In genomic region chr17:40315678-40316570, GRCh38 we compare ENCODE assay signal across 10 cellular contexts. TPM values are rescaled to one million over a fixed set of nuclear protein-coding genes. Genes with fewer than 3 reads are reported as not detected.
A peak's percentile ranks its signal among the peaks of the same experiment; 100 is the strongest.
DNase-seq lines count a peak whose midpoint lies in the region; ATAC-seq and TF ChIP-seq lines count a peak whose summit lies in the region.
"Had no signal": no experiment of that assay in that cellular context is flagged by ENCODE, and none has a peak within 500 bp of the region (broad histone marks: within the 10 kb centered on the region; RNA-seq: fewer than 3 reads in every experiment).

No MANE protein-coding gene starts in this region.

- H3K4me2 ChIP-seq in Karpas-422 (ENCODE audit: low read depth, low read length, poor library complexity, severe bottlenecking) = no peak overlapping the region
- no peak overlapping the region for H3K4me2 ChIP-seq in neural cell (ENCODE audit: low read length)

- ATAC-seq in CD4-positive, CD25-positive, alpha-beta regulatory T cell (ENCODE audit: low read depth in 2 of 2) = no peak
- ATAC-seq in left lobe of liver = no peak

- H3K4me1 Mint-ChIP-seq in CD4-positive, CD25-positive, alpha-beta regulatory T cell = peaks cover 5 to 77% (median 38%) of the 10 kb centered on the region in 4 donors

- H3F3A ChIP-seq in neural cell (ENCODE audit: insufficient read depth, low read length, poor library complexity, severe bottlenecking) = no peaks in the 10 kb centered on the region

- peaks cover 73% of the 10 kb centered on the region for H3K4me1 ChIP-seq in CD4-positive, CD25-positive, alpha-beta regulatory T cell (ENCODE audit: control insufficient read depth, insufficient read depth, low read length, poor library complexity, severe bottlenecking)
- H3K4me1 ChIP-seq in Karpas-422 (ENCODE audit: low read length) = peaks cover 83% of the 10 kb centered on the region

- TF ChIP-seq RAD21 in neural cell (conservative IDR thresholded peaks at IDR 0.05) = no peak

- H3K27me3 Mint-ChIP-seq in CD4-positive, CD25-positive, alpha-beta regulatory T cell = no peaks in the 10 kb centered on the region

- peaks cover 19% of the 10 kb centered on the region; the same call in 1 of the 2 replicates for H4K20me1 ChIP-seq in Karpas-422 (ENCODE audit: insufficient read depth, low read depth, low read length)
- no peaks in the 10 kb centered on the region for H4K20me1 ChIP-seq in neural cell (ENCODE audit: insufficient read depth)

- peaks cover 21% of the 10 kb centered on the region for H3K79me2 ChIP-seq in Karpas-422 (ENCODE audit: low read length)
- H3K79me2 ChIP-seq in neural cell (replicated peaks; ENCODE audit: insufficient read depth, low read length) = peaks cover 7% of the 10 kb centered on the region

- no peaks in the 10 kb centered on the region for H3K9me2 ChIP-seq in Karpas-422 (replicated peaks; ENCODE audit: insufficient read depth, low read length)
- no peaks in the 10 kb centered on the region for H3K9me2 ChIP-seq in neural cell (ENCODE audit: insufficient read depth, low read length)

- peak overlapping the region; percentile 31 to 66 (median 56) for H3K27ac Mint-ChIP-seq in CD4-positive, CD25-positive, alpha-beta regulatory T cell

- no peaks in the 10 kb centered on the region for H3K9me3 Mint-ChIP-seq in CD4-positive, CD25-positive, alpha-beta regulatory T cell

- no peak for TF ChIP-seq EP300 in neural cell (conservative IDR thresholded peaks at IDR 0.05; ENCODE audit: poor library complexity, severe bottlenecking)

- H3K27me3 ChIP-seq in CD4-positive, CD25-positive, alpha-beta regulatory T cell (ENCODE audit: control insufficient read depth, insufficient read depth, low read length) = no peaks in the 10 kb centered on the region
- no peaks in the 10 kb centered on the region for H3K27me3 ChIP-seq in Karpas-422 (ENCODE audit: low read length)
- peaks cover 5% of the 10 kb centered on the region for H3K27me3 ChIP-seq in neural cell (ENCODE audit: insufficient read depth, low read depth, low read length)

- no peaks in the 10 kb centered on the region for H3K36me3 Mint-ChIP-seq in CD4-positive, CD25-positive, alpha-beta regulatory T cell

- no peaks in the 10 kb centered on the region for H3K36me3 ChIP-seq in CD4-positive, CD25-positive, alpha-beta regulatory T cell (ENCODE audit: control insufficient read depth, insufficient read depth, low read length)
- H3K36me3 ChIP-seq in Karpas-422 (ENCODE audit: insufficient read depth, low read length) (no peaks in the 10 kb centered on the region), neural cell (ENCODE audit: insufficient read depth, low read length) (no peaks in the 10 kb centered on the region)

- no peak overlapping the region for H3K27ac ChIP-seq in CD4-positive, CD25-positive, alpha-beta regulatory T cell (ENCODE audit: insufficient read depth, low read length, poor library complexity, severe bottlenecking)
- H3K27ac ChIP-seq in Karpas-422 (ENCODE audit: low read length) (no peak overlapping the region), neural cell (ENCODE audit: low read length) (no peak overlapping the region)

- H3K9ac ChIP-seq in Karpas-422 (ENCODE audit: low read length) (0 out of 2 replicates have a peak overlapping the region, but pooled peaks have one; percentile 12), neural cell (ENCODE audit: low read length) (no peak overlapping the region)

- H2AFZ ChIP-seq in Karpas-422 (ENCODE audit: low read length) (no peak overlapping the region), neural cell (ENCODE audit: low read depth, low read length) (no peak overlapping the region)

- no peak overlapping the region for H3K4me3 ChIP-seq in CD4-positive, CD25-positive, alpha-beta regulatory T cell (ENCODE audit: low read depth, low read length)
- H3K4me3 ChIP-seq in Karpas-422 (ENCODE audit: low read length) (no peak overlapping the region), choroid plexus epithelial cell (ENCODE audit: low read depth, low read length) (peak overlapping the region; percentile 8), neural cell (ENCODE audit: low read length) (peak overlapping the region; percentile 50)

- peak in 1 of 3 donors; percentile 49 for DNase-seq in CD4-positive, CD25-positive, alpha-beta regulatory T cell
- no peak for DNase-seq in Karpas-422
- DNase-seq in choroid plexus epithelial cell (ENCODE audit: low read depth) = no peak
- DNase-seq in pons (ENCODE audit: low spot score) = no peak
- DNase-seq in left lobe of liver (ENCODE audit: low spot score) = no peak
- no peak for DNase-seq in D341Med (ENCODE audit: low spot score)
- no peak for DNase-seq in NCI-H1694 (lab: John Stamatoyannopoulos, UW)
- DNase-seq: activated naive CD4-positive, alpha-beta T cell treated with anti-CD3 and anti-CD28 coated beads, Interleukin-2, amount 50 U/mL, for 16 hours had no signal

- TF ChIP-seq CTCF in choroid plexus epithelial cell (conservative IDR thresholded peaks at IDR 0.05; ENCODE audit: low read depth, low read length) (no peak), neural cell (IDR thresholded peaks at IDR 0.05; ENCODE audit: poor library complexity, severe bottlenecking) (no peak)

- peak overlapping the region in 3 of 4 donors; percentile 22 to 67 (median 47) for H3K4me3 Mint-ChIP-seq in CD4-positive, CD25-positive, alpha-beta regulatory T cell

- no peaks in the 10 kb centered on the region for H3K9me3 ChIP-seq in CD4-positive, CD25-positive, alpha-beta regulatory T cell (ENCODE audit: control insufficient read depth in 2 of 2, low read length in 2 of 2)
- H3K9me3 ChIP-seq in Karpas-422 (ENCODE audit: low read length) (no peaks in the 10 kb centered on the region), neural cell (ENCODE audit: low read length) (no peaks in the 10 kb centered on the region)

TF ChIP-seq in neural cell, 6 proteins besides CTCF, POLR2A, EP300 and RAD21:
- TF ChIP-seq EZH2 (IDR thresholded peaks at IDR 0.05; ENCODE audit: borderline replicate concordance, insufficient read depth, low read length, poor library complexity, severe bottlenecking) = no peak
- TF ChIP-seq TAF1 (IDR thresholded peaks at IDR 0.05; ENCODE audit: low read depth) = no peak
- no peak for TF ChIP-seq MXI1 (conservative IDR thresholded peaks at IDR 0.05; ENCODE audit: poor library complexity, severe bottlenecking)
- TF ChIP-seq, protein P1, sequence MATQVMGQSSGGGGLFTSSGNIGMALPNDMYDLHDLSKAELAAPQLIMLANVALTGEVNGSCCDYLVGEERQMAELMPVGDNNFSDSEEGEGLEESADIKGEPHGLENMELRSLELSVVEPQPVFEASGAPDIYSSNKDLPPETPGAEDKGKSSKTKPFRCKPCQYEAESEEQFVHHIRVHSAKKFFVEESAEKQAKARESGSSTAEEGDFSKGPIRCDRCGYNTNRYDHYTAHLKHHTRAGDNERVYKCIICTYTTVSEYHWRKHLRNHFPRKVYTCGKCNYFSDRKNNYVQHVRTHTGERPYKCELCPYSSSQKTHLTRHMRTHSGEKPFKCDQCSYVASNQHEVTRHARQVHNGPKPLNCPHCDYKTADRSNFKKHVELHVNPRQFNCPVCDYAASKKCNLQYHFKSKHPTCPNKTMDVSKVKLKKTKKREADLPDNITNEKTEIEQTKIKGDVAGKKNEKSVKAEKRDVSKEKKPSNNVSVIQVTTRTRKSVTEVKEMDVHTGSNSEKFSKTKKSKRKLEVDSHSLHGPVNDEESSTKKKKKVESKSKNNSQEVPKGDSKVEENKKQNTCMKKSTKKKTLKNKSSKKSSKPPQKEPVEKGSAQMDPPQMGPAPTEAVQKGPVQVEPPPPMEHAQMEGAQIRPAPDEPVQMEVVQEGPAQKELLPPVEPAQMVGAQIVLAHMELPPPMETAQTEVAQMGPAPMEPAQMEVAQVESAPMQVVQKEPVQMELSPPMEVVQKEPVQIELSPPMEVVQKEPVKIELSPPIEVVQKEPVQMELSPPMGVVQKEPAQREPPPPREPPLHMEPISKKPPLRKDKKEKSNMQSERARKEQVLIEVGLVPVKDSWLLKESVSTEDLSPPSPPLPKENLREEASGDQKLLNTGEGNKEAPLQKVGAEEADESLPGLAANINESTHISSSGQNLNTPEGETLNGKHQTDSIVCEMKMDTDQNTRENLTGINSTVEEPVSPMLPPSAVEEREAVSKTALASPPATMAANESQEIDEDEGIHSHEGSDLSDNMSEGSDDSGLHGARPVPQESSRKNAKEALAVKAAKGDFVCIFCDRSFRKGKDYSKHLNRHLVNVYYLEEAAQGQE (IDR thresholded peaks at IDR 0.05; ENCODE audit: borderline replicate concordance) = no peak
- TF ChIP-seq SMC3 (conservative IDR thresholded peaks at IDR 0.05; ENCODE audit: poor library complexity) = no peak
- no peak for TF ChIP-seq POLR2AphosphoS5 (IDR thresholded peaks at IDR 0.05)
TF ChIP-seq in neural cell: peak in this region for 0.

RNA-seq across cellular contexts. Expression of gene RARA, which starts 6.9 kb away (rescaled TPM):
- 126 TPM for total RNA-seq in CD4-positive, CD25-positive, alpha-beta regulatory T cell
- polyA plus RNA-seq in CD4-positive, CD25-positive, alpha-beta regulatory T cell = 10 to 100 TPM in 3 of 4 donors, 1 to 10 TPM in 1; 7.3 to 14.5 (median 12.6) TPM
- 21.8 and 22.3 TPM in 2 replicates for total RNA-seq in Karpas-422 (2014; rRNA removed; shearing (Covaris generic); ENCODE audit: low replicate concordance)
- polyA plus RNA-seq in neural cell = 4.7 and 6.6 TPM in 2 replicates
- 9.7 and 11.2 TPM in 2 replicates for polyA minus RNA-seq in neural cell
- total RNA-seq in left lobe of liver = 21.3 TPM

RNA-seq across cellular contexts. Expression of gene CDC6, which starts 28.2 kb away (rescaled TPM):
- total RNA-seq in CD4-positive, CD25-positive, alpha-beta regulatory T cell = 5.7 TPM
- polyA plus RNA-seq in CD4-positive, CD25-positive, alpha-beta regulatory T cell = 1 to 10 TPM in 2 of 4 donors, under 1 TPM in 1, not detected in 1; 0.59 to 1.7 (median 1.1) TPM
- total RNA-seq in Karpas-422 (2014; rRNA removed; shearing (Covaris generic); ENCODE audit: low replicate concordance) = 14.6 and 16.4 TPM in 2 replicates
- polyA plus RNA-seq in neural cell = 1.9 and 2.2 TPM in 2 replicates
- polyA minus RNA-seq in neural cell = 3.2 and 3.9 TPM in 2 replicates
- total RNA-seq in left lobe of liver = 1.5 TPM

RNA-seq across cellular contexts. Expression of gene GJD3, which starts 48.6 kb away (rescaled TPM):
- not detected for total RNA-seq in CD4-positive, CD25-positive, alpha-beta regulatory T cell
- polyA plus RNA-seq in CD4-positive, CD25-positive, alpha-beta regulatory T cell = not detected
- not detected in 2 replicates for total RNA-seq in Karpas-422 (2014; rRNA removed; shearing (Covaris generic); ENCODE audit: low replicate concordance)
- not detected in 2 replicates for polyA plus RNA-seq in neural cell
- 0.73 TPM in 1 of 2 replicates, not detected in the other for polyA minus RNA-seq in neural cell
- total RNA-seq in left lobe of liver = 0.68 TPM
- total RNA-seq: LHCN-M2 had no signal

Comparison
In these comparisons a context has a peak if more than half of its experiments do, and no peak if none do; other contexts are left out.
1. H3K4me3 ChIP-seq: peak in choroid plexus epithelial cell (single experiment) and neural cell (single experiment); none in CD4-positive, CD25-positive, alpha-beta regulatory T cell (single experiment) and Karpas-422 (single experiment).